8 cellular contexts compared by ENCODE assay signal in the genomic region with DNA sequence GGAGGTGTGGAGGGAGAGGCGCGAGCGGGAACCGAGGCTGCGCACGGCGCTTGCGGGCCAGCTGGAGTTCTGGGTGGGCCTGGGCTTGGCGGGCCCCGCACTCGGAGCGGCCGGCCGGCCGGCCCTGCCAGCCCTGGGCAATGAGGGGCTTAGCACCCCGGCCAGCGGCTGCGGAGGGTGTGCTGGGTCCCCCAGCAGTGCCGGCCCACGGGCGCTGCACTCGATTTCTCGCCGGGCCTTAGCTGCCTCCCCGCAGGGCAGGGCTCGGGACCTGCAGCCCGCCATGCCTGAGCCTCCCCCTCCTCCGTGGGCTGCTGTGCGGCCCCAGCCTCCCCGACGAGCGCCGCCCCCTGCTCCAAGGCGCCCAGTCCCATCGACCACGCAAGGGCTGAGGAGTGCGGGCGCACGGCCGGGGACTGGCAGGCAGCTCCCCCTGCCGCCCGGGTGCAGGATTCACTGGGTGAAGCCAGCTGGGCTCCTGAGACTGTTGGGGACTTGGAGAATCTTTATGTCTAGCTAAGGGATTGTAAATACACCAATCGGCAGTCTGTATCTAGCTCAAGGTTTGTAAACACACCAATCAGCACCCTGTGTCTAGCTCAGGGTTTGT. TPM values are rescaled to one million over a fixed set of nuclear protein-coding genes. Genes with fewer than 3 reads are reported as not detected.
A peak's percentile ranks its signal among the peaks of the same experiment; 100 is the strongest.
DNase-seq lines count a peak whose midpoint lies in the region; ATAC-seq and TF ChIP-seq lines count a peak whose summit lies in the region.
"Not testable (repeated sequence)": the region's sequence is repeated elsewhere in the genome, so short reads cannot be mapped to it uniquely, and the experiment has no call there.

No MANE protein-coding gene starts in this region.

- POLR2A ChIA-PET in activated naive CD8-positive, alpha-beta T cell treated with anti-CD3 and anti-CD28 coated beads, Interleukin-2, amount 10 ng/mL, durations not matched to agents 7 days and 5 days (lab: Charles Lee) = interaction anchor here (0.6 to 1.7 kb wide), 8 partner anchors 16 to 663 kb away, joined by 3 to 11 read pairs (median 4); a partner anchor contains a TSS

- 95 to 97% methylated on average over 15 to 43 of the region's 43 CpGs for WGBS in endodermal cell (ENCODE audit: insufficient coverage in 1 of 2, insufficient read length in 1 of 2), 2 experiments
- 12 to 50% methylated on average over 1 to 9 of the region's 43 CpGs for WGBS in thyroid gland, 2 donors

- H3K36me3 ChIP-seq in endodermal cell (ENCODE audit: control insufficient read depth, insufficient read depth, low read length); osteoblast (ENCODE audit: insufficient read depth, low read length); thyroid gland: not testable (repeated sequence)

- intact Hi-C loops in thyroid gland (cut with DNase I) = not testable (repeated sequence)

- not testable (repeated sequence) for H3K9me3 Mint-ChIP-seq in activated naive CD8-positive, alpha-beta T cell treated with anti-CD3 and anti-CD28 coated beads, Interleukin-2, amount 10 ng/mL, durations not matched to agents 7 days and 5 days; endodermal cell; immature natural killer cell

- peaks cover 21% of the 10 kb centered on the region for H3K79me2 ChIP-seq in osteoblast (ENCODE audit: insufficient read depth, low read length)

- not testable (repeated sequence) for ATAC-seq in activated naive CD8-positive, alpha-beta T cell treated with anti-CD3 and anti-CD28 coated beads, Interleukin-2, amount 10 ng/mL, durations not matched to agents 7 days and 5 days (ENCODE audit: low read depth)

- peak; percentile 21 for DNase-seq in EH (ENCODE audit: low read depth)
- DNase-seq in T-helper 1 cell = peak in 3 of 5 donors; percentile 19 to 41 (median 41)
- DNase-seq in activated CD8-positive, alpha-beta memory T cell treated with anti-CD3 and anti-CD28 coated beads, Interleukin-2, amount 50 U/mL, for 4 hours = peak; percentile 17
- DNase-seq in activated naive CD8-positive, alpha-beta T cell treated with anti-CD3 and anti-CD28 coated beads, Interleukin-2, amount 10 ng/mL, durations not matched to agents 7 days and 5 days = peak; percentile 74
- peak; percentile 55 for DNase-seq in endodermal cell
- DNase-seq in immature natural killer cell = peak; percentile 41 to 60 (median 47)
- not testable (repeated sequence) for DNase-seq in osteoblast (ENCODE audit: insufficient read length, low spot score, missing footprints)
- DNase-seq in thyroid gland = peak; percentile 50 to 53

- H4K20me1 ChIP-seq in osteoblast (ENCODE audit: insufficient read depth, low read length) = peaks cover 14% of the 10 kb centered on the region

- peaks cover 20% of the 10 kb centered on the region for H3K4me1 Mint-ChIP-seq in activated naive CD8-positive, alpha-beta T cell treated with anti-CD3 and anti-CD28 coated beads, Interleukin-2, amount 10 ng/mL, durations not matched to agents 7 days and 5 days
- not testable (repeated sequence) for H3K4me1 Mint-ChIP-seq in endodermal cell
- peaks cover 24 to 29% of the 10 kb centered on the region in 2 donors for H3K4me1 Mint-ChIP-seq in immature natural killer cell

- H3K27me3 Mint-ChIP-seq in activated naive CD8-positive, alpha-beta T cell treated with anti-CD3 and anti-CD28 coated beads, Interleukin-2, amount 10 ng/mL, durations not matched to agents 7 days and 5 days; endodermal cell (ENCODE audit: insufficient read depth): not testable (repeated sequence)
- peaks cover 7 to 14% (median 9%) of the 10 kb centered on the region in 3 donors for H3K27me3 Mint-ChIP-seq in immature natural killer cell (ENCODE audit: low read depth in 3 of 3)

- H3K4me2 ChIP-seq in osteoblast (ENCODE audit: insufficient read depth, low read length) = peak overlapping the region; percentile 91

- H3K36me3 Mint-ChIP-seq in activated naive CD8-positive, alpha-beta T cell treated with anti-CD3 and anti-CD28 coated beads, Interleukin-2, amount 10 ng/mL, durations not matched to agents 7 days and 5 days; endodermal cell (ENCODE audit: low read depth); immature natural killer cell: not testable (repeated sequence)

- H3K4me3 Mint-ChIP-seq in activated naive CD8-positive, alpha-beta T cell treated with anti-CD3 and anti-CD28 coated beads, Interleukin-2, amount 10 ng/mL, durations not matched to agents 7 days and 5 days = peak overlapping the region; percentile 86
- not testable (repeated sequence) for H3K4me3 Mint-ChIP-seq in endodermal cell
- H3K4me3 Mint-ChIP-seq in immature natural killer cell = peak overlapping the region; percentile 82 to 96 (median 85)

- not testable (repeated sequence) for H3K9me3 ChIP-seq in endodermal cell (ENCODE audit: control insufficient read depth, low read length); osteoblast (ENCODE audit: low read depth, low read length); thyroid gland

- not testable (repeated sequence) for TF ChIP-seq POLR2A in thyroid gland (IDR thresholded peaks at IDR 0.05)

- H3K27ac ChIP-seq in endodermal cell (ENCODE audit: low read depth, low read length); osteoblast (ENCODE audit: low read depth, low read length); thyroid gland: not testable (repeated sequence)

- not testable (repeated sequence) for H3K27me3 ChIP-seq in endodermal cell (ENCODE audit: control insufficient read depth, insufficient read depth, low read length, poor library complexity, severe bottlenecking); osteoblast (ENCODE audit: insufficient read depth, low read length); thyroid gland

- H3K27ac Mint-ChIP-seq in activated naive CD8-positive, alpha-beta T cell treated with anti-CD3 and anti-CD28 coated beads, Interleukin-2, amount 10 ng/mL, durations not matched to agents 7 days and 5 days = peak overlapping the region; percentile 78
- not testable (repeated sequence) for H3K27ac Mint-ChIP-seq in endodermal cell
- H3K27ac Mint-ChIP-seq in immature natural killer cell = peak overlapping the region in 4 of 6 donors; percentile 78 to 85 (median 83)

- TF ChIP-seq CTCF in endodermal cell (conservative IDR thresholded peaks at IDR 0.05); osteoblast (IDR thresholded peaks at IDR 0.05; ENCODE audit: extremely low read depth, low read depth, low read length): not testable (repeated sequence)
- TF ChIP-seq CTCF in thyroid gland (IDR thresholded peaks at IDR 0.05) = peak in 2 of 6 experiments; percentile 13 to 31

- H3K4me3 ChIP-seq in endodermal cell (ENCODE audit: low read length); osteoblast (ENCODE audit: insufficient read depth, low read length): not testable (repeated sequence)
- peak overlapping the region in 1 of 3 donors; percentile 9 for H3K4me3 ChIP-seq in thyroid gland (replicated peaks in 1 of 3)

- H2AFZ ChIP-seq in osteoblast (ENCODE audit: low read length) = peak overlapping the region; percentile 97

- H3K9ac ChIP-seq in endodermal cell (ENCODE audit: extremely low read depth, low read length, poor library complexity, severe bottlenecking) = not testable (repeated sequence)

- not testable (repeated sequence) for H3K4me1 ChIP-seq in endodermal cell (ENCODE audit: control insufficient read depth, insufficient read depth, low read length); osteoblast (ENCODE audit: insufficient read depth, low read length)
- peaks cover 10 to 11% of the 10 kb centered on the region in 2 donors for H3K4me1 ChIP-seq in thyroid gland

RNA-seq across cellular contexts. Expression of a gene that starts 2.9 kb away (rescaled TPM):
- total RNA-seq in activated naive CD8-positive, alpha-beta T cell treated with anti-CD3 and anti-CD28 coated beads, Interleukin-2, amount 10 ng/mL, durations not matched to agents 7 days and 5 days = 100 to 1,000 TPM; 117 to 118 TPM
- total RNA-seq in endodermal cell = 100 to 1,000 TPM; 197 to 210 TPM
- 199 TPM for polyA plus RNA-seq in endodermal cell (2013, experiment 1 of 2)
- 187 TPM for polyA plus RNA-seq in endodermal cell (2013, experiment 2 of 2)
- polyA plus RNA-seq in immature natural killer cell = 100 to 1,000 TPM; 293 to 404 (median 308) TPM
- 467 and 473 TPM in 2 replicates for total RNA-seq in osteoblast
- 100 to 1,000 TPM; 368 to 750 (median 528) TPM for total RNA-seq in thyroid gland
